Comparison of ENCODE assay signal across 16 cellular contexts in the genomic region with DNA sequence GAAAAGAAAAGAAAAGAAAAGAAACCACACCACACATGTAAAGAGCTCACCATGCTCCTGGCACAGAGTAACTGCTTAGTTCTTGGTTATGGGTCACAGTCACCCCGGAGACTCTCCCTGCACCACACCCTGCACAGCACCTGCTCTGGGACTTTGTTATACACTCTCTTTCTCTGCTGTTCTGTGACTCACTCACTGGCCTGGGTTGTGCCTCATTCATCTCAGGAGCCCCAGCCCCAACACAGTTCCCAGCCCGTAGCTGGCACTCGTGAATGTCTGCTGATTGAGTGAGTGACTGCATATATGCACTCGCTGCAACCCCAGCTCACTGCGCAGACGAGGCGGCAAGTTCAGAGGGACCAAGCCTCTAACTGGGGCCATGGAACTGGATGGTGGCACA. TPM values are rescaled to one million over a fixed set of nuclear protein-coding genes. Genes with fewer than 3 reads are reported as not detected.
DNase-seq lines count a peak whose midpoint lies in the region; ATAC-seq and TF ChIP-seq lines count a peak whose summit lies in the region.
"Had no signal": no experiment of that assay in that cellular context is flagged by ENCODE, and none has a peak within 500 bp of the region (broad histone marks: within the 10 kb centered on the region; RNA-seq: fewer than 3 reads in every experiment).

No MANE protein-coding gene starts in this region.

- H3K9me3 Mint-ChIP-seq in Calu3 (ENCODE audit: low read depth, unreplicated experiment) = no peaks in the 10 kb centered on the region

- no peak for TF ChIP-seq CTCF in right atrium auricular region (IDR thresholded peaks at IDR 0.05)
- no peak for TF ChIP-seq CTCF in mucosa of descending colon (IDR thresholded peaks at IDR 0.05)
- TF ChIP-seq CTCF in Calu3 (IDR thresholded peaks at IDR 0.05; ENCODE audit: unreplicated experiment) = no peak

- DNase-seq in right atrium auricular region (ENCODE audit: low spot score) = peak; percentile 21
- no peak for DNase-seq in cardiac septum (ENCODE audit: low spot score)
- no peak for DNase-seq in T-helper 17 cell
- no peak for DNase-seq in mucosa of descending colon
- peak; percentile 37 for DNase-seq in ureter (ENCODE audit: low spot score)
- no peak for DNase-seq in COLO829 (ENCODE audit: low spot score)
- no peak for DNase-seq in Calu3
- DNase-seq in left ventricle myocardium superior = no peak
- DNase-seq: COR-L47, H7, NCI-H1048, NCI-H1694, NCI-H774, SIG-M5 had no signal

- no peak overlapping the region for H3K27ac ChIP-seq in right atrium auricular region
- H3K27ac ChIP-seq: 22Rv1; BLaER1 treated with 17β-estradiol and CSF1 and Interleukin-3, amounts not matched to agents 10 nM and 100 nM had no signal

- H3K36me3 ChIP-seq in right atrium auricular region = no peaks in the 10 kb centered on the region
- H3K36me3 ChIP-seq in mucosa of descending colon (ENCODE audit: low read depth) = no peaks in the 10 kb centered on the region
- H3K36me3 ChIP-seq: BLaER1 treated with 17β-estradiol and CSF1 and Interleukin-3, amounts not matched to agents 10 nM and 100 nM had no signal

- peaks cover 35% of the 10 kb centered on the region for H3K27me3 Mint-ChIP-seq in T-helper 17 cell
- H3K27me3 Mint-ChIP-seq in Calu3 (ENCODE audit: unreplicated experiment) = peaks cover 44% of the 10 kb centered on the region

- BruUV-seq in Calu3 (replicated peaks; lab: Mats Ljungman, UMichigan) = no TSS peak

- H3K27ac Mint-ChIP-seq in T-helper 17 cell (peak overlapping the region; percentile 41), Calu3 (ENCODE audit: unreplicated experiment) (no peak overlapping the region)

- no peaks in the 10 kb centered on the region for H3K9me3 ChIP-seq in right atrium auricular region
- no peaks in the 10 kb centered on the region for H3K9me3 ChIP-seq in T-helper 17 cell (ENCODE audit: control insufficient read depth, low read length, poor library complexity, severe bottlenecking)
- no peaks in the 10 kb centered on the region for H3K9me3 ChIP-seq in mucosa of descending colon
- H3K9me3 ChIP-seq: BLaER1 treated with 17β-estradiol and CSF1 and Interleukin-3, amounts not matched to agents 10 nM and 100 nM had no signal

- H3K36me3 Mint-ChIP-seq in T-helper 17 cell (ENCODE audit: low read depth) (peaks cover 5% of the 10 kb centered on the region), Calu3 (ENCODE audit: insufficient read depth, unreplicated experiment) (no peaks in the 10 kb centered on the region)

- CTCF ChIA-PET in Calu3 (lab: Charles Lee) = interaction anchor here (1.7 kb wide), 1 partner anchor 51 kb away, joined by 4 read pairs; no protein-coding TSS in a partner anchor

- intact Hi-C loops in cardiac septum (cut with DNase I) = no loop called here
- intact Hi-C loops in mucosa of descending colon (cut with DNase I, micrococcal nuclease) = no loop called here
- intact Hi-C loops in Calu3 (cut with micrococcal nuclease; ENCODE audit: unreplicated experiment) = no loop called here
- intact Hi-C loops in left ventricle myocardium superior (cut with micrococcal nuclease) = no loop called here

- H3K4me1 ChIP-seq in right atrium auricular region (no peaks in the 10 kb centered on the region), mucosa of descending colon (ENCODE audit: low read depth) (no peaks in the 10 kb centered on the region)
- H3K4me1 ChIP-seq: BLaER1 treated with 17β-estradiol and CSF1 and Interleukin-3, amounts not matched to agents 10 nM and 100 nM had no signal

- H3K27me3 ChIP-seq in right atrium auricular region = no peaks in the 10 kb centered on the region

- H3K4me1 Mint-ChIP-seq in T-helper 17 cell = no peaks in the 10 kb centered on the region
- no peaks in the 10 kb centered on the region for H3K4me1 Mint-ChIP-seq in Calu3 (ENCODE audit: low read depth, unreplicated experiment)

- H3K4me3 ChIP-seq in right atrium auricular region (no peak overlapping the region), mucosa of descending colon (no peak overlapping the region)
- H3K4me3 ChIP-seq: BLaER1 treated with 17β-estradiol and CSF1 and Interleukin-3, amounts not matched to agents 10 nM and 100 nM had no signal

- ATAC-seq in T-helper 17 cell (no peak), mucosa of descending colon (peak; percentile 91), left ventricle myocardium superior (no peak)

- H3K4me3 Mint-ChIP-seq in T-helper 17 cell (no peak overlapping the region), Calu3 (ENCODE audit: low read depth, unreplicated experiment) (no peak overlapping the region)

RNA-seq across cellular contexts. Expression of a gene that starts 22.9 kb away (rescaled TPM):
- total RNA-seq in right atrium auricular region (10 to 100 TPM in 1 of 2 donors, 1 to 10 TPM in 1; 9.0 to 12.7 TPM), cardiac septum (21.5 TPM), T-helper 17 cell (10 to 100 TPM; 23.1 to 36.1 TPM), mucosa of descending colon (10 to 100 TPM; 18.4 to 29.5 (median 21.6) TPM), ureter (37.5 TPM), Calu3 (2022) (31.5 and 34.0 TPM in 2 replicates), left ventricle myocardium superior (16.1 TPM)

Comparison
In these comparisons a context has a peak if more than half of its experiments do, and no peak if none do; other contexts are left out.
1. DNase-seq: peak in right atrium auricular region (single experiment) and ureter (single experiment); none in cardiac septum (single experiment), T-helper 17 cell (0 of 3), mucosa of descending colon (0 of 3), COLO829 (single experiment), Calu3 (single experiment) and left ventricle myocardium superior (single experiment).